1 cellular context compared by ENCODE assay signal in the genomic region with DNA sequence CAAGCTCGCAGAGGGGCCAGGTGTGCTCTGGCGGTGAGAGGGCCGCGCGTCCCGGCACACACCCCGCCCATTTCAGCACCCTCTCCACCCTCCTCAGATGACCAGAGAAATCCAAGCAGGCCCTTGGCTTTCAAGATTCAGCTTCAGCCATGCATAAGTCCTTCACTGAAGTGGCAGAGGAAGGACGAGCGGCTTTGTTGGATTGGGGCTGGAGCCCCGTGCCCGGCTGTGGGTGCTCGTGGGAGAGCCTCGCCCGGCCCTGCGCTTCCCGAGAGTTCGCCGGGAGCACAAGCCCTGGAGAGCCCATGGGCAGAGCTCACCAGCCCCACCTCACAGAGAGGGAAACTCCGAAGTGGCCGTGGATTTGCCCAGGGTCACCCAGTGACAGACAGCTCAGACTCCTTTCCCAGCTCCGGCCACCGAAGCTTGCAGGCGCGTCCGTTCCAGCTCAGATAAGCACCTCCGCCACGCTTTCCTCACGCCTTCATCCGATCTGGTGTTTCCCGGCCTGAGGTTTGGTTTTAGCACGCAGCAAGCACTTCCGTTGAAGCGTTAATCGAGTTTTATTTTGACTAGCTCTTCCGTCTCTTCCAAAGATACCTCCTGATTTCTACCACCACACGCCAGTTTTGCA.
A peak's percentile ranks its signal among the peaks of the same experiment; 100 is the strongest.
TF ChIP-seq lines count a peak whose summit lies in the region.

No MANE protein-coding gene starts in this region.

TF ChIP-seq in K562, 482 proteins besides CTCF, POLR2A, EP300 and RAD21 (continues in another document):
- TF ChIP-seq ZNF431 (CRISPR knock-in tag; IDR thresholded peaks at IDR 0.05) = no peak
- peak; percentile 67 for TF ChIP-seq CXXC5 (CRISPR knock-in tag; IDR thresholded peaks at IDR 0.05)
- TF ChIP-seq, protein P1, sequence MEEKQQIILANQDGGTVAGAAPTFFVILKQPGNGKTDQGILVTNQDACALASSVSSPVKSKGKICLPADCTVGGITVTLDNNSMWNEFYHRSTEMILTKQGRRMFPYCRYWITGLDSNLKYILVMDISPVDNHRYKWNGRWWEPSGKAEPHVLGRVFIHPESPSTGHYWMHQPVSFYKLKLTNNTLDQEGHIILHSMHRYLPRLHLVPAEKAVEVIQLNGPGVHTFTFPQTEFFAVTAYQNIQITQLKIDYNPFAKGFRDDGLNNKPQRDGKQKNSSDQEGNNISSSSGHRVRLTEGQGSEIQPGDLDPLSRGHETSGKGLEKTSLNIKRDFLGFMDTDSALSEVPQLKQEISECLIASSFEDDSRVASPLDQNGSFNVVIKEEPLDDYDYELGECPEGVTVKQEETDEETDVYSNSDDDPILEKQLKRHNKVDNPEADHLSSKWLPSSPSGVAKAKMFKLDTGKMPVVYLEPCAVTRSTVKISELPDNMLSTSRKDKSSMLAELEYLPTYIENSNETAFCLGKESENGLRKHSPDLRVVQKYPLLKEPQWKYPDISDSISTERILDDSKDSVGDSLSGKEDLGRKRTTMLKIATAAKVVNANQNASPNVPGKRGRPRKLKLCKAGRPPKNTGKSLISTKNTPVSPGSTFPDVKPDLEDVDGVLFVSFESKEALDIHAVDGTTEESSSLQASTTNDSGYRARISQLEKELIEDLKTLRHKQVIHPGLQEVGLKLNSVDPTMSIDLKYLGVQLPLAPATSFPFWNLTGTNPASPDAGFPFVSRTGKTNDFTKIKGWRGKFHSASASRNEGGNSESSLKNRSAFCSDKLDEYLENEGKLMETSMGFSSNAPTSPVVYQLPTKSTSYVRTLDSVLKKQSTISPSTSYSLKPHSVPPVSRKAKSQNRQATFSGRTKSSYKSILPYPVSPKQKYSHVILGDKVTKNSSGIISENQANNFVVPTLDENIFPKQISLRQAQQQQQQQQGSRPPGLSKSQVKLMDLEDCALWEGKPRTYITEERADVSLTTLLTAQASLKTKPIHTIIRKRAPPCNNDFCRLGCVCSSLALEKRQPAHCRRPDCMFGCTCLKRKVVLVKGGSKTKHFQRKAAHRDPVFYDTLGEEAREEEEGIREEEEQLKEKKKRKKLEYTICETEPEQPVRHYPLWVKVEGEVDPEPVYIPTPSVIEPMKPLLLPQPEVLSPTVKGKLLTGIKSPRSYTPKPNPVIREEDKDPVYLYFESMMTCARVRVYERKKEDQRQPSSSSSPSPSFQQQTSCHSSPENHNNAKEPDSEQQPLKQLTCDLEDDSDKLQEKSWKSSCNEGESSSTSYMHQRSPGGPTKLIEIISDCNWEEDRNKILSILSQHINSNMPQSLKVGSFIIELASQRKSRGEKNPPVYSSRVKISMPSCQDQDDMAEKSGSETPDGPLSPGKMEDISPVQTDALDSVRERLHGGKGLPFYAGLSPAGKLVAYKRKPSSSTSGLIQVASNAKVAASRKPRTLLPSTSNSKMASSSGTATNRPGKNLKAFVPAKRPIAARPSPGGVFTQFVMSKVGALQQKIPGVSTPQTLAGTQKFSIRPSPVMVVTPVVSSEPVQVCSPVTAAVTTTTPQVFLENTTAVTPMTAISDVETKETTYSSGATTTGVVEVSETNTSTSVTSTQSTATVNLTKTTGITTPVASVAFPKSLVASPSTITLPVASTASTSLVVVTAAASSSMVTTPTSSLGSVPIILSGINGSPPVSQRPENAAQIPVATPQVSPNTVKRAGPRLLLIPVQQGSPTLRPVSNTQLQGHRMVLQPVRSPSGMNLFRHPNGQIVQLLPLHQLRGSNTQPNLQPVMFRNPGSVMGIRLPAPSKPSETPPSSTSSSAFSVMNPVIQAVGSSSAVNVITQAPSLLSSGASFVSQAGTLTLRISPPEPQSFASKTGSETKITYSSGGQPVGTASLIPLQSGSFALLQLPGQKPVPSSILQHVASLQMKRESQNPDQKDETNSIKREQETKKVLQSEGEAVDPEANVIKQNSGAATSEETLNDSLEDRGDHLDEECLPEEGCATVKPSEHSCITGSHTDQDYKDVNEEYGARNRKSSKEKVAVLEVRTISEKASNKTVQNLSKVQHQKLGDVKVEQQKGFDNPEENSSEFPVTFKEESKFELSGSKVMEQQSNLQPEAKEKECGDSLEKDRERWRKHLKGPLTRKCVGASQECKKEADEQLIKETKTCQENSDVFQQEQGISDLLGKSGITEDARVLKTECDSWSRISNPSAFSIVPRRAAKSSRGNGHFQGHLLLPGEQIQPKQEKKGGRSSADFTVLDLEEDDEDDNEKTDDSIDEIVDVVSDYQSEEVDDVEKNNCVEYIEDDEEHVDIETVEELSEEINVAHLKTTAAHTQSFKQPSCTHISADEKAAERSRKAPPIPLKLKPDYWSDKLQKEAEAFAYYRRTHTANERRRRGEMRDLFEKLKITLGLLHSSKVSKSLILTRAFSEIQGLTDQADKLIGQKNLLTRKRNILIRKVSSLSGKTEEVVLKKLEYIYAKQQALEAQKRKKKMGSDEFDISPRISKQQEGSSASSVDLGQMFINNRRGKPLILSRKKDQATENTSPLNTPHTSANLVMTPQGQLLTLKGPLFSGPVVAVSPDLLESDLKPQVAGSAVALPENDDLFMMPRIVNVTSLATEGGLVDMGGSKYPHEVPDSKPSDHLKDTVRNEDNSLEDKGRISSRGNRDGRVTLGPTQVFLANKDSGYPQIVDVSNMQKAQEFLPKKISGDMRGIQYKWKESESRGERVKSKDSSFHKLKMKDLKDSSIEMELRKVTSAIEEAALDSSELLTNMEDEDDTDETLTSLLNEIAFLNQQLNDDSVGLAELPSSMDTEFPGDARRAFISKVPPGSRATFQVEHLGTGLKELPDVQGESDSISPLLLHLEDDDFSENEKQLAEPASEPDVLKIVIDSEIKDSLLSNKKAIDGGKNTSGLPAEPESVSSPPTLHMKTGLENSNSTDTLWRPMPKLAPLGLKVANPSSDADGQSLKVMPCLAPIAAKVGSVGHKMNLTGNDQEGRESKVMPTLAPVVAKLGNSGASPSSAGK (IDR thresholded peaks at IDR 0.05) = peak; percentile 97
- no peak for TF ChIP-seq PCBP1 (IDR thresholded peaks at IDR 0.05; ENCODE audit: low read depth, low read length, poor library complexity, severe bottlenecking)
- TF ChIP-seq RAD51 (IDR thresholded peaks at IDR 0.05; ENCODE audit: borderline replicate concordance, low read depth) = no peak
- TF ChIP-seq SRSF1 (IDR thresholded peaks at IDR 0.05; ENCODE audit: low read depth, low read length) = no peak
- TF ChIP-seq RBM15 (IDR thresholded peaks at IDR 0.05; ENCODE audit: insufficient read depth, low read length) = no peak
- TF ChIP-seq PKNOX1 (IDR thresholded peaks at IDR 0.05) = peak; percentile 70
- TF ChIP-seq ZNF274 (IDR thresholded peaks at IDR 0.05; ENCODE audit: borderline replicate concordance, low read depth, low read length) = no peak
- no peak for TF ChIP-seq CC2D1A (IDR thresholded peaks at IDR 0.05)
- TF ChIP-seq BHLHE40 (IDR thresholded peaks at IDR 0.05; ENCODE audit: low read length) = peak; percentile 48; the same call in 1 of the 2 replicates
- TF ChIP-seq, protein P2, sequence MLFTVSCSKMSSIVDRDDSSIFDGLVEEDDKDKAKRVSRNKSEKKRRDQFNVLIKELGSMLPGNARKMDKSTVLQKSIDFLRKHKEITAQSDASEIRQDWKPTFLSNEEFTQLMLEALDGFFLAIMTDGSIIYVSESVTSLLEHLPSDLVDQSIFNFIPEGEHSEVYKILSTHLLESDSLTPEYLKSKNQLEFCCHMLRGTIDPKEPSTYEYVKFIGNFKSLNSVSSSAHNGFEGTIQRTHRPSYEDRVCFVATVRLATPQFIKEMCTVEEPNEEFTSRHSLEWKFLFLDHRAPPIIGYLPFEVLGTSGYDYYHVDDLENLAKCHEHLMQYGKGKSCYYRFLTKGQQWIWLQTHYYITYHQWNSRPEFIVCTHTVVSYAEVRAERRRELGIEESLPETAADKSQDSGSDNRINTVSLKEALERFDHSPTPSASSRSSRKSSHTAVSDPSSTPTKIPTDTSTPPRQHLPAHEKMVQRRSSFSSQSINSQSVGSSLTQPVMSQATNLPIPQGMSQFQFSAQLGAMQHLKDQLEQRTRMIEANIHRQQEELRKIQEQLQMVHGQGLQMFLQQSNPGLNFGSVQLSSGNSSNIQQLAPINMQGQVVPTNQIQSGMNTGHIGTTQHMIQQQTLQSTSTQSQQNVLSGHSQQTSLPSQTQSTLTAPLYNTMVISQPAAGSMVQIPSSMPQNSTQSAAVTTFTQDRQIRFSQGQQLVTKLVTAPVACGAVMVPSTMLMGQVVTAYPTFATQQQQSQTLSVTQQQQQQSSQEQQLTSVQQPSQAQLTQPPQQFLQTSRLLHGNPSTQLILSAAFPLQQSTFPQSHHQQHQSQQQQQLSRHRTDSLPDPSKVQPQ (CRISPR knock-in tag; IDR thresholded peaks at IDR 0.05; ENCODE audit: borderline replicate concordance) = no peak
- no peak for TF ChIP-seq DIDO1 (tag; IDR thresholded peaks at IDR 0.05; ENCODE audit: low read depth)
- TF ChIP-seq CSDE1 (IDR thresholded peaks at IDR 0.05) = no peak
- TF ChIP-seq, protein P3, sequence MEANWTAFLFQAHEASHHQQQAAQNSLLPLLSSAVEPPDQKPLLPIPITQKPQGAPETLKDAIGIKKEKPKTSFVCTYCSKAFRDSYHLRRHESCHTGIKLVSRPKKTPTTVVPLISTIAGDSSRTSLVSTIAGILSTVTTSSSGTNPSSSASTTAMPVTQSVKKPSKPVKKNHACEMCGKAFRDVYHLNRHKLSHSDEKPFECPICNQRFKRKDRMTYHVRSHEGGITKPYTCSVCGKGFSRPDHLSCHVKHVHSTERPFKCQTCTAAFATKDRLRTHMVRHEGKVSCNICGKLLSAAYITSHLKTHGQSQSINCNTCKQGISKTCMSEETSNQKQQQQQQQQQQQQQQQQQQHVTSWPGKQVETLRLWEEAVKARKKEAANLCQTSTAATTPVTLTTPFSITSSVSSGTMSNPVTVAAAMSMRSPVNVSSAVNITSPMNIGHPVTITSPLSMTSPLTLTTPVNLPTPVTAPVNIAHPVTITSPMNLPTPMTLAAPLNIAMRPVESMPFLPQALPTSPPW (CRISPR knock-in tag; IDR thresholded peaks at IDR 0.05) = no peak
- TF ChIP-seq GTF2F1 (IDR thresholded peaks at IDR 0.05; ENCODE audit: low read depth, low read length) = no peak
- TF ChIP-seq ZNF644 (tag; IDR thresholded peaks at IDR 0.05; ENCODE audit: low read depth) = no peak
- no peak for TF ChIP-seq EWSR1 (IDR thresholded peaks at IDR 0.05; ENCODE audit: borderline replicate concordance, low read depth, partially characterized antibody)
- TF ChIP-seq NFRKB (IDR thresholded peaks at IDR 0.05; ENCODE audit: low read depth) = no peak
- TF ChIP-seq MTA1 (IDR thresholded peaks at IDR 0.05; ENCODE audit: borderline replicate concordance) = no peak
- TF ChIP-seq GABPB1 (CRISPR knock-in tag; IDR thresholded peaks at IDR 0.05) = no peak
- TF ChIP-seq PHF21A (IDR thresholded peaks at IDR 0.05; ENCODE audit: borderline replicate concordance, low read depth) = no peak
- no peak for TF ChIP-seq ZNF584 (CRISPR knock-in tag; IDR thresholded peaks at IDR 0.05; ENCODE audit: low read depth)
- TF ChIP-seq E4F1 (CRISPR knock-in tag; IDR thresholded peaks at IDR 0.05; ENCODE audit: borderline replicate concordance) = no peak
- TF ChIP-seq, protein P4, sequence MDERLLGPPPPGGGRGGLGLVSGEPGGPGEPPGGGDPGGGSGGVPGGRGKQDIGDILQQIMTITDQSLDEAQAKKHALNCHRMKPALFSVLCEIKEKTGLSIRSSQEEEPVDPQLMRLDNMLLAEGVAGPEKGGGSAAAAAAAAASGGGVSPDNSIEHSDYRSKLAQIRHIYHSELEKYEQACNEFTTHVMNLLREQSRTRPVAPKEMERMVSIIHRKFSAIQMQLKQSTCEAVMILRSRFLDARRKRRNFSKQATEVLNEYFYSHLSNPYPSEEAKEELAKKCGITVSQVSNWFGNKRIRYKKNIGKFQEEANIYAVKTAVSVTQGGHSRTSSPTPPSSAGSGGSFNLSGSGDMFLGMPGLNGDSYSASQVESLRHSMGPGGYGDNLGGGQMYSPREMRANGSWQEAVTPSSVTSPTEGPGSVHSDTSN (CRISPR knock-in tag; IDR thresholded peaks at IDR 0.05; ENCODE audit: low read depth) = no peak
- TF ChIP-seq, protein P4 (tag; conservative IDR thresholded peaks at IDR 0.05; ENCODE audit: low read depth) = no peak
- TF ChIP-seq CCNT2 (IDR thresholded peaks at IDR 0.05; ENCODE audit: borderline replicate concordance, extremely low read depth, insufficient read length, low read depth, low read length) = no peak
- TF ChIP-seq ETV5 (CRISPR knock-in tag; IDR thresholded peaks at IDR 0.05; ENCODE audit: low read depth) = no peak
- TF ChIP-seq CREM (IDR thresholded peaks at IDR 0.05; ENCODE audit: low read depth) = no peak
- TF ChIP-seq SAP30 (IDR thresholded peaks at IDR 0.05; ENCODE audit: borderline replicate concordance, insufficient read depth, low read depth, low read length, poor library complexity, severe bottlenecking) = no peak
- no peak for TF ChIP-seq RFX5 (IDR thresholded peaks at IDR 0.05; ENCODE audit: low read depth, low read length)
- TF ChIP-seq SRF (CRISPR knock-in tag; IDR thresholded peaks at IDR 0.05) = no peak
- TF ChIP-seq POLR3G (IDR thresholded peaks at IDR 0.05; ENCODE audit: extremely low read depth, insufficient read length, insufficient replicate concordance) = no peak
